ENCODE assay signal across 22 cellular contexts in the genomic region with DNA sequence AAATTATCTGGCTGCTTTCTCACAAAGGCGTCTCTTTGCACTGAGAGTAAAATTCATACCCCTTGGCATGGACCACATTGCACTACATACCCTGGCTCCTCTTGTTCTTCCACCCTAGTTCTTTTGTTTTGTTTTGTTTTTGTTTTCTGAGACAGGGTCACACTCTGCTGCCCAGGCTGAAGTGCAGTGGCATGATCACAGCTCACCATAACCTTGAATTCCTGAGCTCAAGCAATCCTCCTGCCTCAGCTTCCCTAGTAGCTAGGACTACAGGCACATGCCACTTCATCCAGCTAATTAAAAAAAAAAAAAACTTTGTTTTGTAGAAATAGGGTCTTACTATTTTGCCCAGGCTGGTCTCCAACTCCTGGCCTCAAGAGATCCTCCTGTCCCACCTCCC. TPM values are rescaled to one million over a fixed set of nuclear protein-coding genes. Genes with fewer than 3 reads are reported as not detected.
DNase-seq lines count a peak whose midpoint lies in the region; ATAC-seq and TF ChIP-seq lines count a peak whose summit lies in the region.
"Had no signal": no experiment of that assay in that cellular context is flagged by ENCODE, and none has a peak within 500 bp of the region (broad histone marks: within the 10 kb centered on the region; RNA-seq: fewer than 3 reads in every experiment).

No MANE protein-coding gene starts in this region.

- H3K9me3 ChIP-seq in PC-3 (ENCODE audit: low read length) = no peaks in the 10 kb centered on the region
- H3K9me3 ChIP-seq in psoas muscle = no peaks in the 10 kb centered on the region
- H3K9me3 ChIP-seq: lower lobe of right lung, ovary, thoracic aorta, uterus had no signal

- H3K9me2 ChIP-seq in PC-3 (replicated peaks; ENCODE audit: low read length) = no peaks in the 10 kb centered on the region

- no peak for ATAC-seq in activated CD8-positive, alpha-beta memory T cell treated with anti-CD3 and anti-CD28 coated beads, Interleukin-2, amount 10 ng/mL, durations not matched to agents 7 days and 5 days
- ATAC-seq in PC-3 (no peak), psoas muscle (no peak), HG02678 (IDR thresholded peaks at IDR 0.05; ENCODE audit: unreplicated experiment) (no peak)
- ATAC-seq: naive thymus-derived CD8-positive, alpha-beta T cell had no signal

- peak overlapping the region; percentile 11; the same call in 1 of the 2 replicates for H3K9ac ChIP-seq in PC-3 (ENCODE audit: low read length)

- peak overlapping the region; percentile 67 for H2AFZ ChIP-seq in PC-3 (ENCODE audit: low read length)

- H3F3A ChIP-seq in PC-3 (ENCODE audit: low read length, unreplicated experiment) = no peaks in the 10 kb centered on the region

- H3K4me1 Mint-ChIP-seq in activated CD8-positive, alpha-beta memory T cell treated with anti-CD3 and anti-CD28 coated beads, Interleukin-2, amount 10 ng/mL, durations not matched to agents 7 days and 5 days = peaks cover 34% of the 10 kb centered on the region
- peaks cover 11% of the 10 kb centered on the region for H3K4me1 Mint-ChIP-seq in dendritic cell treated with granulocyte-macrophage colony-stimulating factor and Interleukin-4, amounts not matched to agents 40 ng/mL and 50 ng/mL, for 4 days (ENCODE audit: low read depth)

- H3K79me2 ChIP-seq in PC-3 (ENCODE audit: low read length) = no peaks in the 10 kb centered on the region

- POLR2A ChIA-PET in PC-3 (lab: Charles Lee; ENCODE audit: unreplicated experiment) = interaction anchor here (0.6 kb wide), 1 partner anchor 49 kb away, joined by 10 read pairs; no protein-coding TSS in a partner anchor

- no peak for DNase-seq in activated CD8-positive, alpha-beta memory T cell treated with anti-CD3 and anti-CD28 coated beads, Interleukin-2, amount 10 ng/mL, durations not matched to agents 7 days and 5 days
- no peak for DNase-seq in activated CD8-positive, alpha-beta memory T cell treated with anti-CD3 and anti-CD28 coated beads, Interleukin-2, amount 50 U/mL, for 4 hours
- DNase-seq in PC-3 = no peak
- no peak for DNase-seq in psoas muscle
- no peak for DNase-seq in SK-N-DZ (ENCODE audit: low spot score)
- DNase-seq in NCI-H146 (lab: John Stamatoyannopoulos, UW) = no peak
- DNase-seq: activated naive CD4-positive, alpha-beta T cell treated with anti-CD3 and anti-CD28 coated beads, Interleukin-2, amount 50 U/mL, for 16 hours; AML-193; CD4-positive, alpha-beta T cell; cortex of kidney; effector memory CD8-positive, alpha-beta T cell; hypothalamus; lower lobe of right lung; naive thymus-derived CD8-positive, alpha-beta T cell; ovary; retina; RPMI8226; uterus had no signal

- H3K4me3 ChIP-seq in PC-3 (ENCODE audit: low read length) (no peak overlapping the region), psoas muscle (no peak overlapping the region)
- H3K4me3 ChIP-seq: lower lobe of right lung, ovary, smooth muscle cell, thoracic aorta, uterus had no signal

- TF ChIP-seq CTCF in PC-3 (conservative IDR thresholded peaks at IDR 0.05; ENCODE audit: low read depth, low read length) (no peak), psoas muscle (IDR thresholded peaks at IDR 0.05) (no peak)

- H4K20me1 ChIP-seq in PC-3 (ENCODE audit: low read length) = no peaks in the 10 kb centered on the region

- peaks cover 16% of the 10 kb centered on the region for H3K4me1 ChIP-seq in PC-3 (ENCODE audit: insufficient read depth, low read length)
- H3K4me1 ChIP-seq in psoas muscle = peaks cover 4% of the 10 kb centered on the region
- H3K4me1 ChIP-seq: lower lobe of right lung, uterus had no signal

- H3K36me3 Mint-ChIP-seq in activated CD8-positive, alpha-beta memory T cell treated with anti-CD3 and anti-CD28 coated beads, Interleukin-2, amount 10 ng/mL, durations not matched to agents 7 days and 5 days = no peaks in the 10 kb centered on the region
- no peaks in the 10 kb centered on the region for H3K36me3 Mint-ChIP-seq in dendritic cell treated with granulocyte-macrophage colony-stimulating factor and Interleukin-4, amounts not matched to agents 40 ng/mL and 50 ng/mL, for 4 days (ENCODE audit: low read depth)
- H3K36me3 Mint-ChIP-seq: naive thymus-derived CD8-positive, alpha-beta T cell had no signal

- H3K27me3 ChIP-seq in PC-3 (ENCODE audit: low read length) = no peaks in the 10 kb centered on the region
- H3K27me3 ChIP-seq in psoas muscle (ENCODE audit: insufficient read depth in 3 of 3, low read length in 2 of 3) = no peaks in the 10 kb centered on the region
- H3K27me3 ChIP-seq: ovary, uterus had no signal

- peaks cover 6% of the 10 kb centered on the region for H3K27me3 Mint-ChIP-seq in activated CD8-positive, alpha-beta memory T cell treated with anti-CD3 and anti-CD28 coated beads, Interleukin-2, amount 10 ng/mL, durations not matched to agents 7 days and 5 days
- H3K27me3 Mint-ChIP-seq in dendritic cell treated with granulocyte-macrophage colony-stimulating factor and Interleukin-4, amounts not matched to agents 40 ng/mL and 50 ng/mL, for 4 days = peaks cover 1% of the 10 kb centered on the region
- H3K27me3 Mint-ChIP-seq: CD4-positive, alpha-beta T cell; effector memory CD8-positive, alpha-beta T cell had no signal

- CTCF ChIA-PET in activated CD8-positive, alpha-beta memory T cell treated with anti-CD3 and anti-CD28 coated beads, Interleukin-2, amount 10 ng/mL, durations not matched to agents 7 days and 5 days (lab: Charles Lee) = interaction anchor here (0.6 to 1.5 kb wide), 2 partner anchors 19 to 23 kb away, joined by 4 to 5 read pairs; no protein-coding TSS in a partner anchor
- CTCF ChIA-PET in PC-3 (lab: Charles Lee) = no interaction called here

- H3K27ac ChIP-seq in PC-3 (ENCODE audit: low read length) = peak overlapping the region; percentile 48
- peak overlapping the region; percentile 57 for H3K27ac ChIP-seq in psoas muscle
- H3K27ac ChIP-seq: lower lobe of right lung, ovary, thoracic aorta, uterus had no signal

- 86 to 97% (median 89%) methylated on average over 1 of the region's 1 CpG for WGBS in psoas muscle, 3 donors

- intact Hi-C loops in PC-3 (cut with micrococcal nuclease) (no loop called here), psoas muscle (cut with DNase I) (no loop called here)
- intact Hi-C loops in dendritic cell treated with granulocyte-macrophage colony-stimulating factor and Interleukin-4, amounts not matched to agents 40 ng/mL and 50 ng/mL, for 4 days (cut with micrococcal nuclease) = no loop called here

- H3K9me3 Mint-ChIP-seq in activated CD8-positive, alpha-beta memory T cell treated with anti-CD3 and anti-CD28 coated beads, Interleukin-2, amount 10 ng/mL, durations not matched to agents 7 days and 5 days (ENCODE audit: low read depth) = peaks cover under 1% of the 10 kb centered on the region
- no peaks in the 10 kb centered on the region for H3K9me3 Mint-ChIP-seq in dendritic cell treated with granulocyte-macrophage colony-stimulating factor and Interleukin-4, amounts not matched to agents 40 ng/mL and 50 ng/mL, for 4 days
- H3K9me3 Mint-ChIP-seq: CD4-positive, alpha-beta T cell; effector memory CD8-positive, alpha-beta T cell; naive thymus-derived CD8-positive, alpha-beta T cell had no signal

- peak overlapping the region; percentile 68 for H3K27ac Mint-ChIP-seq in activated CD8-positive, alpha-beta memory T cell treated with anti-CD3 and anti-CD28 coated beads, Interleukin-2, amount 10 ng/mL, durations not matched to agents 7 days and 5 days
- peak overlapping the region; percentile 3 for H3K27ac Mint-ChIP-seq in dendritic cell treated with granulocyte-macrophage colony-stimulating factor and Interleukin-4, amounts not matched to agents 40 ng/mL and 50 ng/mL, for 4 days
- H3K27ac Mint-ChIP-seq: CD4-positive, alpha-beta T cell had no signal

- peak overlapping the region; percentile 9; the same call in 1 of the 2 replicates for H3K4me2 ChIP-seq in PC-3 (ENCODE audit: low read length)
- H3K4me2 ChIP-seq: smooth muscle cell had no signal

- BruUV-seq in PC-3 (replicated peaks; lab: Mats Ljungman, UMichigan) = no TSS peak

- H3K36me3 ChIP-seq in PC-3 (ENCODE audit: low read depth, low read length) = no peaks in the 10 kb centered on the region
- no peaks in the 10 kb centered on the region for H3K36me3 ChIP-seq in psoas muscle (ENCODE audit: insufficient read depth in 1 of 2, low read depth in 1 of 2)
- H3K36me3 ChIP-seq: lower lobe of right lung, ovary, thoracic aorta, uterus had no signal

- H3K4me3 Mint-ChIP-seq in activated CD8-positive, alpha-beta memory T cell treated with anti-CD3 and anti-CD28 coated beads, Interleukin-2, amount 10 ng/mL, durations not matched to agents 7 days and 5 days = no peak overlapping the region
- no peak overlapping the region for H3K4me3 Mint-ChIP-seq in dendritic cell treated with granulocyte-macrophage colony-stimulating factor and Interleukin-4, amounts not matched to agents 40 ng/mL and 50 ng/mL, for 4 days
- H3K4me3 Mint-ChIP-seq: CD4-positive, alpha-beta T cell; naive thymus-derived CD8-positive, alpha-beta T cell had no signal

RNA-seq across cellular contexts. Expression of gene ARRDC3, which starts 51.4 kb away (rescaled TPM):
- 10 to 100 TPM; 13.5 to 42.8 TPM for total RNA-seq in activated CD8-positive, alpha-beta memory T cell treated with anti-CD3 and anti-CD28 coated beads, Interleukin-2, amount 10 ng/mL, durations not matched to agents 7 days and 5 days
- total RNA-seq in PC-3 (2014; rRNA removed) (39.5 and 40.3 TPM in 2 replicates), psoas muscle (100 to 1,000 TPM in 1 of 4 donors, 10 to 100 TPM in 3; 28.6 to 122 (median 59.2) TPM)
- polyA plus RNA-seq in psoas muscle = 100 to 1,000 TPM in 1 of 3 donors, 10 to 100 TPM in 2; 30.9 to 137 (median 63.2) TPM
- polyA plus RNA-seq in SK-N-DZ (2014; cell fraction: cytosol; rRNA removed) = 26.6 and 27.0 TPM in 2 replicates
- polyA plus RNA-seq in SK-N-DZ (2014; cell fraction: nucleus; rRNA removed) = 44.7 and 53.7 TPM in 2 replicates
